1 cellular context compared by ENCODE assay signal in genomic region chr6:6483168-6483567, GRCh38.
TF ChIP-seq lines count a peak whose summit lies in the region.

No MANE protein-coding gene starts in this region.

TF ChIP-seq in HepG2, 621 proteins besides CTCF, POLR2A, EP300 and RAD21 (continued from another document):
- TF ChIP-seq ZBTB49 (CRISPR knock-in tag; IDR thresholded peaks at IDR 0.05; ENCODE audit: borderline replicate concordance) (no peak), MAFK (conservative IDR thresholded peaks at IDR 0.05 in 1 of 2, IDR thresholded peaks at IDR 0.05 in 1 of 2; ENCODE audit: low read length in 2 of 2) (peak; percentile 6 to 40; a peak in 2 of 4 replicates)
